8 cellular contexts compared by ENCODE assay signal in the genomic region with DNA sequence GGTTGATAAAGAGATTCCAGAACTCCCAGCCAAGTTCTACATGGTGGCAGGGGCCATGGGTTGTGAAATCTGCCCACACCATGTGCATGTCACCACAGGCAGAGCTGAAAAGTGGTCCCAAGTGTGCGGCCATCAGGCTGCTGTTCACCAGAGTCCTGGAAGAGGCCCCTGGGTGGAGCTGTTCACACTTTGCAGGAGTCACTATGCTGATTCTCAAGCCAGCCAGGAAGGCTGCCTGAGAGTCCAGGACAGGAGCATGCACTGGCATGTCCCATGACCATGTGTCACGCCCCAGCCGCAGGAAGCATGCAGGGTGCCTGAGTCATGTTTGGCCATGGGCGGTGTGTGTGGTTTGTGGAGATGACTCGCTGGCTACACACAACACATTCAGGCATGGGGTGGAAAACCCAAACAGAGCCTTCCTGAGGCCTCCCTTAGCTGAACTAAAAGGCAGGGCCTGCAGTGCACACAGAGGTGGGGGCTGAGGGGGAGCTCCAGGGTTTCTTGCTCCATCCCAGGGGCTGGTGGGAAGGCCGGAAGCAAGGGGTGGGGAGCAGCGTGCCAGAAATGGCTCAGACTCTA. TPM values are rescaled to one million over a fixed set of nuclear protein-coding genes. Genes with fewer than 3 reads are reported as not detected.
DNase-seq lines count a peak whose midpoint lies in the region; FAIRE-seq and TF ChIP-seq lines count a peak whose summit lies in the region.

No MANE protein-coding gene starts in this region.

- DNase-seq in D341Med (ENCODE audit: low spot score) (peak; percentile 40), H7 (peak; percentile 54), NCI-H69 (lab: John Stamatoyannopoulos, UW) (peak; percentile 73), epithelial cell of prostate (ENCODE audit: low read depth, low spot score) (peak; percentile 100), occipital lobe (lab: John Stamatoyannopoulos, UW) (peak; percentile 65), testis (peak; percentile 63), D721Med (ENCODE audit: insufficient read length, low spot score) (no peak)
- DNase-seq in activated CD8-positive, alpha-beta memory T cell treated with anti-CD3 and anti-CD28 coated beads, Interleukin-2, amount 50 U/mL, for 24 hours (ENCODE audit: extremely low read depth), result peak; percentile 56

- no peak for FAIRE-seq in D721Med (lab: Jason Lieb, UNC)

- intact Hi-C loops in testis (cut with DNase I; ENCODE audit: low total_unique reads), result loop anchor here (5.0 kb wide), 1 partner anchor 84 kb away; no protein-coding TSS in a partner anchor

- WGBS in testis, 2 donors, result 77 to 82% methylated on average over 5 to 7 of the region's 7 CpGs

- H3K4me1 ChIP-seq in testis, result peaks cover 21% of the 10 kb centered on the region

- peak overlapping the region; percentile 94 for H3K27ac ChIP-seq in epithelial cell of prostate
- H3K27ac ChIP-seq in testis, result peak overlapping the region in 1 of 2 donors; percentile 53

- H3K27me3 ChIP-seq in H7 (ENCODE audit: control insufficient read depth, insufficient read depth, low read length), result no peaks in the 10 kb centered on the region
- H3K27me3 ChIP-seq in testis, result no peaks in the 10 kb centered on the region

- no peak for TF ChIP-seq POLR2A in testis (IDR thresholded peaks at IDR 0.05)

- TF ChIP-seq CTCF in testis (IDR thresholded peaks at IDR 0.05), result no peak
- no peak for TF ChIP-seq CTCF in D721Med (IDR thresholded peaks at IDR 0.05; ENCODE audit: insufficient read depth, missing control alignments)

- H3K4me3 ChIP-seq in H7 (ENCODE audit: insufficient read depth, low read depth, low read length) (no peak overlapping the region), testis (no peak overlapping the region)

- H3K9me3 ChIP-seq in testis, result no peaks in the 10 kb centered on the region

- no peaks in the 10 kb centered on the region for H3K36me3 ChIP-seq in H7 (replicated peaks; ENCODE audit: control insufficient read depth, insufficient read depth, low read length)
- no peaks in the 10 kb centered on the region for H3K36me3 ChIP-seq in testis (ENCODE audit: low read depth, missing control alignments)

RNA-seq across cellular contexts. Expression of a gene that starts 19.5 kb away (rescaled TPM):
- total RNA-seq in H7 (2014; rRNA removed; shearing (Covaris generic)), result 1.7 and 3.0 TPM in 2 replicates
- 21.2 TPM for total RNA-seq in occipital lobe
- 10 to 100 TPM; 75.3 to 82.8 TPM for total RNA-seq in testis
- 41.6 TPM for polyA plus RNA-seq in testis (ENCODE audit: insufficient read depth, low read depth, low replicate concordance)

RNA-seq across cellular contexts. Expression of a gene that starts 28.3 kb away (rescaled TPM):
- 17.8 and 23.4 TPM in 2 replicates for total RNA-seq in H7 (2014; rRNA removed; shearing (Covaris generic))
- total RNA-seq in occipital lobe, result 3.3 TPM
- 10 to 100 TPM; 35.0 to 56.5 TPM for total RNA-seq in testis
- 47.2 TPM for polyA plus RNA-seq in testis (ENCODE audit: insufficient read depth, low read depth, low replicate concordance)

RNA-seq across cellular contexts. Expression of a gene that starts 33.7 kb away (rescaled TPM):
- 203 and 220 TPM in 2 replicates for total RNA-seq in H7 (2014; rRNA removed; shearing (Covaris generic))
- 26.7 TPM for total RNA-seq in occipital lobe
- 100 to 1,000 TPM; 169 to 190 TPM for total RNA-seq in testis
- 210 TPM for polyA plus RNA-seq in testis (ENCODE audit: insufficient read depth, low read depth, low replicate concordance)

RNA-seq across cellular contexts. Expression of a gene that starts 50.9 kb away (rescaled TPM):
- total RNA-seq in H7 (2014; rRNA removed; shearing (Covaris generic)), result 14.7 and 20.9 TPM in 2 replicates
- total RNA-seq in occipital lobe (15.3 TPM), testis (10 to 100 TPM; 75.8 to 90.1 TPM)
- polyA plus RNA-seq in testis (ENCODE audit: insufficient read depth, low read depth, low replicate concordance), result 38.0 TPM
